Comparison of ENCODE assay signal across 2 cellular contexts in the genomic region with DNA sequence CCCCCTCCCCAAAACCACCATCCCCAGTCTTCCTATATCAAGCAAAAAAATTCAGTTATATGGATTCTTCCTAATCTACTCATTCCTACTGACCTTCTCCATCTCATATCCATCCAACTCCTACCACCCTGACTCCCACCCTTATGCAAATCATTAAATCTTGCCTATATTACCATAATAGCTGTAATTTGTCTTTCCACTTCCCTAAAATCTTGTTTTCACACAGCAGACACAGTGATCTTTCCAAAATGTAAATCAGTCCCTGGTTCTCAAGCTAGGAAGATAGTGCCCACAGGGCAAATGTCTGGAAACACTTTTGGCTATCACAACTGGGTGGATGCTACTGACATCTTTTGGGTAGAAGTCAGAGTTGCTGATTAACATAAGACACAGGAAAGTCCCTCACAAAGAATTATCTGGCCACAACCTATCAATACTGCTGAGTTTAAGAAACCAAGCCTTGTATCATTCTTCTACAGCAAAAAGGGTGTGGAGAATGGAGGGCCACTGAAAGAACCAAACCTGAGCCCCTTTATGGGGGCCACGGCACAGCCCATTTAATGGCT.
TF ChIP-seq lines count a peak whose summit lies in the region.

No MANE protein-coding gene starts in this region.

TF ChIP-seq in A549, 52 proteins besides CTCF, POLR2A, EP300 and RAD21:
- TF ChIP-seq HDAC2 (IDR thresholded peaks at IDR 0.05), result no peak
- TF ChIP-seq, protein P1, sequence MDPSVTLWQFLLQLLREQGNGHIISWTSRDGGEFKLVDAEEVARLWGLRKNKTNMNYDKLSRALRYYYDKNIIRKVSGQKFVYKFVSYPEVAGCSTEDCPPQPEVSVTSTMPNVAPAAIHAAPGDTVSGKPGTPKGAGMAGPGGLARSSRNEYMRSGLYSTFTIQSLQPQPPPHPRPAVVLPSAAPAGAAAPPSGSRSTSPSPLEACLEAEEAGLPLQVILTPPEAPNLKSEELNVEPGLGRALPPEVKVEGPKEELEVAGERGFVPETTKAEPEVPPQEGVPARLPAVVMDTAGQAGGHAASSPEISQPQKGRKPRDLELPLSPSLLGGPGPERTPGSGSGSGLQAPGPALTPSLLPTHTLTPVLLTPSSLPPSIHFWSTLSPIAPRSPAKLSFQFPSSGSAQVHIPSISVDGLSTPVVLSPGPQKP (IDR thresholded peaks at IDR 0.05; ENCODE audit: low read depth, low read length), result no peak
- no peak for TF ChIP-seq CHD2 (IDR thresholded peaks at IDR 0.05; ENCODE audit: low read length, partially characterized antibody)
- TF ChIP-seq, protein P2, sequence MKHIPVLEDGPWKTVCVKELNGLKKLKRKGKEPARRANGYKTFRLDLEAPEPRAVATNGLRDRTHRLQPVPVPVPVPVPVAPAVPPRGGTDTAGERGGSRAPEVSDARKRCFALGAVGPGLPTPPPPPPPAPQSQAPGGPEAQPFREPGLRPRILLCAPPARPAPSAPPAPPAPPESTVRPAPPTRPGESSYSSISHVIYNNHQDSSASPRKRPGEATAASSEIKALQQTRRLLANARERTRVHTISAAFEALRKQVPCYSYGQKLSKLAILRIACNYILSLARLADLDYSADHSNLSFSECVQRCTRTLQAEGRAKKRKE (CRISPR knock-in tag; IDR thresholded peaks at IDR 0.05; ENCODE audit: low read depth), result no peak
- TF ChIP-seq, protein P3, sequence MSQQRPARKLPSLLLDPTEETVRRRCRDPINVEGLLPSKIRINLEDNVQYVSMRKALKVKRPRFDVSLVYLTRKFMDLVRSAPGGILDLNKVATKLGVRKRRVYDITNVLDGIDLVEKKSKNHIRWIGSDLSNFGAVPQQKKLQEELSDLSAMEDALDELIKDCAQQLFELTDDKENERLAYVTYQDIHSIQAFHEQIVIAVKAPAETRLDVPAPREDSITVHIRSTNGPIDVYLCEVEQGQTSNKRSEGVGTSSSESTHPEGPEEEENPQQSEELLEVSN (IDR thresholded peaks at IDR 0.05; ENCODE audit: borderline replicate concordance, low read depth), result no peak
- no peak for TF ChIP-seq RNF2 (IDR thresholded peaks at IDR 0.05; ENCODE audit: borderline replicate concordance, low read depth)
- no peak for TF ChIP-seq RARB (CRISPR knock-in tag; IDR thresholded peaks at IDR 0.05)
- TF ChIP-seq, protein P4, sequence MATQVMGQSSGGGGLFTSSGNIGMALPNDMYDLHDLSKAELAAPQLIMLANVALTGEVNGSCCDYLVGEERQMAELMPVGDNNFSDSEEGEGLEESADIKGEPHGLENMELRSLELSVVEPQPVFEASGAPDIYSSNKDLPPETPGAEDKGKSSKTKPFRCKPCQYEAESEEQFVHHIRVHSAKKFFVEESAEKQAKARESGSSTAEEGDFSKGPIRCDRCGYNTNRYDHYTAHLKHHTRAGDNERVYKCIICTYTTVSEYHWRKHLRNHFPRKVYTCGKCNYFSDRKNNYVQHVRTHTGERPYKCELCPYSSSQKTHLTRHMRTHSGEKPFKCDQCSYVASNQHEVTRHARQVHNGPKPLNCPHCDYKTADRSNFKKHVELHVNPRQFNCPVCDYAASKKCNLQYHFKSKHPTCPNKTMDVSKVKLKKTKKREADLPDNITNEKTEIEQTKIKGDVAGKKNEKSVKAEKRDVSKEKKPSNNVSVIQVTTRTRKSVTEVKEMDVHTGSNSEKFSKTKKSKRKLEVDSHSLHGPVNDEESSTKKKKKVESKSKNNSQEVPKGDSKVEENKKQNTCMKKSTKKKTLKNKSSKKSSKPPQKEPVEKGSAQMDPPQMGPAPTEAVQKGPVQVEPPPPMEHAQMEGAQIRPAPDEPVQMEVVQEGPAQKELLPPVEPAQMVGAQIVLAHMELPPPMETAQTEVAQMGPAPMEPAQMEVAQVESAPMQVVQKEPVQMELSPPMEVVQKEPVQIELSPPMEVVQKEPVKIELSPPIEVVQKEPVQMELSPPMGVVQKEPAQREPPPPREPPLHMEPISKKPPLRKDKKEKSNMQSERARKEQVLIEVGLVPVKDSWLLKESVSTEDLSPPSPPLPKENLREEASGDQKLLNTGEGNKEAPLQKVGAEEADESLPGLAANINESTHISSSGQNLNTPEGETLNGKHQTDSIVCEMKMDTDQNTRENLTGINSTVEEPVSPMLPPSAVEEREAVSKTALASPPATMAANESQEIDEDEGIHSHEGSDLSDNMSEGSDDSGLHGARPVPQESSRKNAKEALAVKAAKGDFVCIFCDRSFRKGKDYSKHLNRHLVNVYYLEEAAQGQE (IDR thresholded peaks at IDR 0.05), result no peak
- TF ChIP-seq ZSCAN20 (CRISPR knock-in tag; IDR thresholded peaks at IDR 0.05), result no peak
- TF ChIP-seq FOSB (CRISPR knock-in tag; IDR thresholded peaks at IDR 0.05), result no peak
- TF ChIP-seq, protein P5, sequence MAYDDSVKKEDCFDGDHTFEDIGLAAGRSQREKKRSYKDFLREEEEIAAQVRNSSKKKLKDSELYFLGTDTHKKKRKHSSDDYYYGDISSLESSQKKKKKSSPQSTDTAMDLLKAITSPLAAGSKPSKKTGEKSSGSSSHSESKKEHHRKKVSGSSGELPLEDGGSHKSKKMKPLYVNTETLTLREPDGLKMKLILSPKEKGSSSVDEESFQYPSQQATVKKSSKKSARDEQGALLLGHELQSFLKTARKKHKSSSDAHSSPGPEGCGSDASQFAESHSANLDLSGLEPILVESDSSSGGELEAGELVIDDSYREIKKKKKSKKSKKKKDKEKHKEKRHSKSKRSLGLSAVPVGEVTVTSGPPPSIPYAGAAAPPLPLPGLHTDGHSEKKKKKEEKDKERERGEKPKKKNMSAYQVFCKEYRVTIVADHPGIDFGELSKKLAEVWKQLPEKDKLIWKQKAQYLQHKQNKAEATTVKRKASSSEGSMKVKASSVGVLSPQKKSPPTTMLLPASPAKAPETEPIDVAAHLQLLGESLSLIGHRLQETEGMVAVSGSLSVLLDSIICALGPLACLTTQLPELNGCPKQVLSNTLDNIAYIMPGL (CRISPR knock-in tag; IDR thresholded peaks at IDR 0.05; ENCODE audit: borderline replicate concordance), result no peak
TF ChIP-seq in A549: peak in this region for 0.

TF ChIP-seq in GM23338, 12 proteins besides CTCF, POLR2A, EP300 and RAD21:
- TF ChIP-seq ZNF331 (CRISPR knock-in tag; IDR thresholded peaks at IDR 0.05; ENCODE audit: low read depth) (no peak), EZH2phosphoT487 (IDR thresholded peaks at IDR 0.05; ENCODE audit: unreplicated experiment) (no peak), EZH2 (IDR thresholded peaks at IDR 0.05; ENCODE audit: low read depth, unreplicated experiment) (no peak), JUNB (IDR thresholded peaks at IDR 0.05; ENCODE audit: unreplicated experiment) (no peak), POLR2AphosphoS5 (IDR thresholded peaks at IDR 0.05; ENCODE audit: low read depth) (no peak), NANOG (IDR thresholded peaks at IDR 0.05; ENCODE audit: borderline replicate concordance) (no peak), ZNF114 (CRISPR knock-in tag; IDR thresholded peaks at IDR 0.05) (no peak), STAT1 (IDR thresholded peaks at IDR 0.05; ENCODE audit: unreplicated experiment) (no peak), CREB1 (CRISPR knock-in tag; IDR thresholded peaks at IDR 0.05; ENCODE audit: low read depth) (no peak)
- TF ChIP-seq, protein P4 (IDR thresholded peaks at IDR 0.05; ENCODE audit: unreplicated experiment), result no peak
- TF ChIP-seq, protein P6, sequence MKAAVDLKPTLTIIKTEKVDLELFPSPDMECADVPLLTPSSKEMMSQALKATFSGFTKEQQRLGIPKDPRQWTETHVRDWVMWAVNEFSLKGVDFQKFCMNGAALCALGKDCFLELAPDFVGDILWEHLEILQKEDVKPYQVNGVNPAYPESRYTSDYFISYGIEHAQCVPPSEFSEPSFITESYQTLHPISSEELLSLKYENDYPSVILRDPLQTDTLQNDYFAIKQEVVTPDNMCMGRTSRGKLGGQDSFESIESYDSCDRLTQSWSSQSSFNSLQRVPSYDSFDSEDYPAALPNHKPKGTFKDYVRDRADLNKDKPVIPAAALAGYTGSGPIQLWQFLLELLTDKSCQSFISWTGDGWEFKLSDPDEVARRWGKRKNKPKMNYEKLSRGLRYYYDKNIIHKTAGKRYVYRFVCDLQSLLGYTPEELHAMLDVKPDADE (IDR thresholded peaks at IDR 0.05), result no peak
- TF ChIP-seq, protein P7, sequence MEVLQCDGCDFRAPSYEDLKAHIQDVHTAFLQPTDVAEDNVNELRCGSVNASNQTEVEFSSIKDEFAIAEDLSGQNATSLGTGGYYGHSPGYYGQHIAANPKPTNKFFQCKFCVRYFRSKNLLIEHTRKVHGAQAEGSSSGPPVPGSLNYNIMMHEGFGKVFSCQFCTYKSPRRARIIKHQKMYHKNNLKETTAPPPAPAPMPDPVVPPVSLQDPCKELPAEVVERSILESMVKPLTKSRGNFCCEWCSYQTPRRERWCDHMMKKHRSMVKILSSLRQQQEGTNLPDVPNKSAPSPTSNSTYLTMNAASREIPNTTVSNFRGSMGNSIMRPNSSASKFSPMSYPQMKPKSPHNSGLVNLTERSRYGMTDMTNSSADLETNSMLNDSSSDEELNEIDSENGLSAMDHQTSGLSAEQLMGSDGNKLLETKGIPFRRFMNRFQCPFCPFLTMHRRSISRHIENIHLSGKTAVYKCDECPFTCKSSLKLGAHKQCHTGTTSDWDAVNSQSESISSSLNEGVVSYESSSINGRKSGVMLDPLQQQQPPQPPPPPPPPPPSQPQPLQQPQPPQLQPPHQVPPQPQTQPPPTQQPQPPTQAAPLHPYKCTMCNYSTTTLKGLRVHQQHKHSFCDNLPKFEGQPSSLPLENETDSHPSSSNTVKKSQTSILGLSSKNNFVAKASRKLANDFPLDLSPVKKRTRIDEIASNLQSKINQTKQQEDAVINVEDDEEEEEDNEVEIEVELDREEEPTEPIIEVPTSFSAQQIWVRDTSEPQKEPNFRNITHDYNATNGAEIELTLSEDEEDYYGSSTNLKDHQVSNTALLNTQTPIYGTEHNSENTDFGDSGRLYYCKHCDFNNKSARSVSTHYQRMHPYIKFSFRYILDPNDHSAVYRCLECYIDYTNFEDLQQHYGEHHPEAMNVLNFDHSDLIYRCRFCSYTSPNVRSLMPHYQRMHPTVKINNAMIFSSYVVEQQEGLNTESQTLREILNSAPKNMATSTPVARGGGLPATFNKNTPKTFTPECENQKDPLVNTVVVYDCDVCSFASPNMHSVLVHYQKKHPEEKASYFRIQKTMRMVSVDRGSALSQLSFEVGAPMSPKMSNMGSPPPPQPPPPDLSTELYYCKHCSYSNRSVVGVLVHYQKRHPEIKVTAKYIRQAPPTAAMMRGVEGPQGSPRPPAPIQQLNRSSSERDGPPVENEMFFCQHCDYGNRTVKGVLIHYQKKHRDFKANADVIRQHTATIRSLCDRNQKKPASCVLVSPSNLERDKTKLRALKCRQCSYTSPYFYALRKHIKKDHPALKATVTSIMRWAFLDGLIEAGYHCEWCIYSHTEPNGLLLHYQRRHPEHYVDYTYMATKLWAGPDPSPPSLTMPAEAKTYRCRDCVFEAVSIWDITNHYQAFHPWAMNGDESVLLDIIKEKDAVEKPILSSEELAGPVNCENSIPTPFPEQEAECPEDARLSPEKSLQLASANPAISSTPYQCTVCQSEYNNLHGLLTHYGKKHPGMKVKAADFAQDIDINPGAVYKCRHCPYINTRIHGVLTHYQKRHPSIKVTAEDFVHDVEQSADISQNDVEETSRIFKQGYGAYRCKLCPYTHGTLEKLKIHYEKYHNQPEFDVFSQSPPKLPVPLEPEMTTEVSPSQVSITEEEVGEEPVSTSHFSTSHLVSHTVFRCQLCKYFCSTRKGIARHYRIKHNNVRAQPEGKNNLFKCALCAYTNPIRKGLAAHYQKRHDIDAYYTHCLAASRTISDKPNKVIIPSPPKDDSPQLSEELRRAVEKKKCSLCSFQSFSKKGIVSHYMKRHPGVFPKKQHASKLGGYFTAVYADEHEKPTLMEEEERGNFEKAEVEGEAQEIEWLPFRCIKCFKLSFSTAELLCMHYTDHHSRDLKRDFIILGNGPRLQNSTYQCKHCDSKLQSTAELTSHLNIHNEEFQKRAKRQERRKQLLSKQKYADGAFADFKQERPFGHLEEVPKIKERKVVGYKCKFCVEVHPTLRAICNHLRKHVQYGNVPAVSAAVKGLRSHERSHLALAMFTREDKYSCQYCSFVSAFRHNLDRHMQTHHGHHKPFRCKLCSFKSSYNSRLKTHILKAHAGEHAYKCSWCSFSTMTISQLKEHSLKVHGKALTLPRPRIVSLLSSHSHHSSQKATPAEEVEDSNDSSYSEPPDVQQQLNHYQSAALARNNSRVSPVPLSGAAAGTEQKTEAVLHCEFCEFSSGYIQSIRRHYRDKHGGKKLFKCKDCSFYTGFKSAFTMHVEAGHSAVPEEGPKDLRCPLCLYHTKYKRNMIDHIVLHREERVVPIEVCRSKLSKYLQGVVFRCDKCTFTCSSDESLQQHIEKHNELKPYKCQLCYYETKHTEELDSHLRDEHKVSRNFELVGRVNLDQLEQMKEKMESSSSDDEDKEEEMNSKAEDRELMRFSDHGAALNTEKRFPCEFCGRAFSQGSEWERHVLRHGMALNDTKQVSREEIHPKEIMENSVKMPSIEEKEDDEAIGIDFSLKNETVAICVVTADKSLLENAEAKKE (CRISPR knock-in tag; IDR thresholded peaks at IDR 0.05), result no peak
